Comparison of ENCODE assay signal across 1 cellular context in genomic region chr15:40850576-40851112, GRCh38.
A peak's percentile ranks its signal among the peaks of the same experiment; 100 is the strongest.
TF ChIP-seq lines count a peak whose summit lies in the region.

No MANE protein-coding gene starts in this region.

TF ChIP-seq in HepG2, 621 proteins besides CTCF, POLR2A, EP300 and RAD21 (continues in another document):
- TF ChIP-seq DZIP1 (CRISPR knock-in tag; IDR thresholded peaks at IDR 0.05) = no peak
- no peak for TF ChIP-seq IKZF4 (CRISPR knock-in tag; IDR thresholded peaks at IDR 0.05; ENCODE audit: borderline replicate concordance, low read depth, not compliant biosample characterization)
- 0 out of 2 replicates have a peak, but pooled peaks have one; percentile 9 for TF ChIP-seq SOX5 (CRISPR knock-in tag; IDR thresholded peaks at IDR 0.05; ENCODE audit: borderline replicate concordance)
- TF ChIP-seq MTF2 (CRISPR knock-in tag; IDR thresholded peaks at IDR 0.05; ENCODE audit: borderline replicate concordance) = no peak
- TF ChIP-seq ZNF574 (CRISPR knock-in tag; IDR thresholded peaks at IDR 0.05) = 0 out of 2 replicates have a peak, but pooled peaks have one; percentile 34
- TF ChIP-seq SOX6 (IDR thresholded peaks at IDR 0.05) = no peak
- TF ChIP-seq SOX6 (CRISPR knock-in tag; IDR thresholded peaks at IDR 0.05) = peak; percentile 44
- no peak for TF ChIP-seq RARG (CRISPR knock-in tag; IDR thresholded peaks at IDR 0.05; ENCODE audit: low read depth)
- peak; percentile 48; the same call in 1 of the 2 replicates for TF ChIP-seq ARID5B (CRISPR knock-in tag; IDR thresholded peaks at IDR 0.05)
- TF ChIP-seq ZNF275 (CRISPR knock-in tag; IDR thresholded peaks at IDR 0.05; ENCODE audit: borderline replicate concordance) = no peak
- TF ChIP-seq ZNF788 (CRISPR knock-in tag; IDR thresholded peaks at IDR 0.05; ENCODE audit: borderline replicate concordance) = 0 out of 2 replicates have a peak, but pooled peaks have one; percentile 32
- TF ChIP-seq ZNF432 (CRISPR knock-in tag; IDR thresholded peaks at IDR 0.05; ENCODE audit: borderline replicate concordance) = no peak
- no peak for TF ChIP-seq JUNB (CRISPR knock-in tag; IDR thresholded peaks at IDR 0.05; ENCODE audit: borderline replicate concordance)
- TF ChIP-seq ZNF800 (CRISPR knock-in tag; IDR thresholded peaks at IDR 0.05) = 0 out of 2 replicates have a peak, but pooled peaks have one; percentile 28
- TF ChIP-seq EEA1 (CRISPR knock-in tag; IDR thresholded peaks at IDR 0.05; ENCODE audit: borderline replicate concordance) = no peak
- TF ChIP-seq NR1H2 (CRISPR knock-in tag; IDR thresholded peaks at IDR 0.05; ENCODE audit: borderline replicate concordance, low read depth) = no peak
- TF ChIP-seq ZNF264 (CRISPR knock-in tag; IDR thresholded peaks at IDR 0.05) = peak; percentile 41; the same call in 1 of the 2 replicates
- TF ChIP-seq KAT2B (IDR thresholded peaks at IDR 0.05; ENCODE audit: borderline replicate concordance, low read depth, low read length) = no peak
- TF ChIP-seq ZIK1 (CRISPR knock-in tag; IDR thresholded peaks at IDR 0.05; ENCODE audit: borderline replicate concordance, low read depth) = no peak
- TF ChIP-seq TBX3 (IDR thresholded peaks at IDR 0.05; ENCODE audit: borderline replicate concordance) = no peak
- no peak for TF ChIP-seq ISL2 (CRISPR knock-in tag; IDR thresholded peaks at IDR 0.05)
- peak; percentile 20; the same call in 1 of the 2 replicates for TF ChIP-seq THAP9 (CRISPR knock-in tag; IDR thresholded peaks at IDR 0.05; ENCODE audit: borderline replicate concordance)
- no peak for TF ChIP-seq ZNF839 (CRISPR knock-in tag; IDR thresholded peaks at IDR 0.05; ENCODE audit: borderline replicate concordance)
- TF ChIP-seq FOXP4 (CRISPR knock-in tag; IDR thresholded peaks at IDR 0.05) = 0 out of 2 replicates have a peak, but pooled peaks have one; percentile 13
- TF ChIP-seq KDM5A (IDR thresholded peaks at IDR 0.05; ENCODE audit: borderline replicate concordance, low read length) = no peak
- no peak for TF ChIP-seq POLR2G (IDR thresholded peaks at IDR 0.05; ENCODE audit: low read depth, low read length)
- TF ChIP-seq EHMT2 (IDR thresholded peaks at IDR 0.05; ENCODE audit: borderline replicate concordance, low read depth, low read length) = peak; percentile 85
- TF ChIP-seq NCOR1 (IDR thresholded peaks at IDR 0.05; ENCODE audit: borderline replicate concordance, low read length) = peak; percentile 40; the same call in 1 of the 2 replicates
- TF ChIP-seq TIGD3 (CRISPR knock-in tag; IDR thresholded peaks at IDR 0.05; ENCODE audit: borderline replicate concordance) = no peak
- peak; percentile 96 for TF ChIP-seq ZNF263 (CRISPR knock-in tag; IDR thresholded peaks at IDR 0.05)
- no peak for TF ChIP-seq ZFY (CRISPR knock-in tag; IDR thresholded peaks at IDR 0.05)
- TF ChIP-seq ZNF747 (CRISPR knock-in tag; IDR thresholded peaks at IDR 0.05; ENCODE audit: borderline replicate concordance) = no peak
- no peak for TF ChIP-seq HNRNPK (IDR thresholded peaks at IDR 0.05; ENCODE audit: low read depth, low read length, poor library complexity, severe bottlenecking)
- TF ChIP-seq ZNF713 (CRISPR knock-in tag; IDR thresholded peaks at IDR 0.05) = no peak
- no peak for TF ChIP-seq ZBTB46 (CRISPR knock-in tag; IDR thresholded peaks at IDR 0.05; ENCODE audit: borderline replicate concordance)
- TF ChIP-seq FLYWCH1 (CRISPR knock-in tag; IDR thresholded peaks at IDR 0.05) = no peak
- TF ChIP-seq NR2F6 (IDR thresholded peaks at IDR 0.05) = no peak; the same call in 1 of the 2 replicates
- peak; percentile 52 for TF ChIP-seq NR2F6 (CRISPR knock-in tag; IDR thresholded peaks at IDR 0.05)
